Comparison of ENCODE assay signal across 17 cellular contexts in genomic region chr17:82844796-82845162, GRCh38. TPM values are rescaled to one million over a fixed set of nuclear protein-coding genes. Genes with fewer than 3 reads are reported as not detected.
DNase-seq lines count a peak whose midpoint lies in the region; ATAC-seq, FAIRE-seq and TF ChIP-seq lines count a peak whose summit lies in the region.
"Had no signal": no experiment of that assay in that cellular context is flagged by ENCODE, and none has a peak within 500 bp of the region (broad histone marks: within the 10 kb centered on the region; RNA-seq: fewer than 3 reads in every experiment).

No MANE protein-coding gene starts in this region.

- H4K20me1 ChIP-seq in GM12878 (ENCODE audit: control insufficient read depth, insufficient read depth), result no peaks in the 10 kb centered on the region

- no peak for TF ChIP-seq RAD21 in GM12878 (IDR thresholded peaks at IDR 0.05; ENCODE audit: insufficient read depth, low read depth, low read length)

- no peak for ATAC-seq in left cardiac atrium
- no peak for ATAC-seq in GM12878
- ATAC-seq in lung (ENCODE audit: insufficient read depth, low FRiP score), result no peak
- ATAC-seq in upper lobe of right lung, result no peak

- TF ChIP-seq EP300 in GM12878 (IDR thresholded peaks at IDR 0.05; ENCODE audit: borderline replicate concordance in 1 of 2, control insufficient read depth in 1 of 2, low read depth in 2 of 2, low read length in 2 of 2), result no peak

- RAD21 ChIA-PET in GM12878 (lab: Charles Lee; ENCODE audit: unreplicated experiment), result interaction anchor here (3.0 to 3.1 kb wide), 2 partner anchors 19 to 63 kb away, joined by 12 to 13 read pairs; no protein-coding TSS in a partner anchor

- H3K27me3 ChIP-seq in right atrium auricular region, result no peaks in the 10 kb centered on the region
- no peaks in the 10 kb centered on the region for H3K27me3 ChIP-seq in GM12878 (replicated peaks in 1 of 2; ENCODE audit: control insufficient read depth in 2 of 2, insufficient read depth in 2 of 2, low read length in 1 of 2)
- H3K27me3 ChIP-seq in lung (ENCODE audit: control insufficient read depth, insufficient read depth), result no peaks in the 10 kb centered on the region
- no peaks in the 10 kb centered on the region for H3K27me3 ChIP-seq in upper lobe of right lung
- H3K27me3 ChIP-seq: right lobe of liver had no signal

- no peak overlapping the region for H2AFZ ChIP-seq in GM12878 (ENCODE audit: control insufficient read depth, low read depth, low read length)

- CTCF ChIA-PET in GM12878 (lab: Yijun Ruan, JAX), result interaction anchor here (1.2 to 1.4 kb wide), 2 partner anchors 15 to 63 kb away, joined by 4 read pairs; no protein-coding TSS in a partner anchor

- FAIRE-seq in GM12878 (lab: Jason Lieb, UNC), result no peak

- in situ Hi-C loops in GM12878 (cut with MboI), result no loop called here

- H3K27ac ChIP-seq in right atrium auricular region (peak overlapping the region; percentile 35 to 52), GM12878 (ENCODE audit: control insufficient read depth, insufficient read depth) (no peak overlapping the region), lung (ENCODE audit: low read depth in 1 of 2, low read length in 1 of 2) (peak overlapping the region; percentile 55 to 59), upper lobe of right lung (no peak overlapping the region)

- POLR2A ChIA-PET in GM12878 (lab: Charles Lee), result no interaction called here

- no peak overlapping the region for H3K4me3 ChIP-seq in right atrium auricular region
- no peak overlapping the region for H3K4me3 ChIP-seq in GM12878
- H3K4me3 ChIP-seq in lung, result no peak overlapping the region
- H3K4me3 ChIP-seq in upper lobe of right lung, result peak overlapping the region; percentile 35

- WGBS in GM12878 (ENCODE audit: insufficient coverage, insufficient replicate concordance, low lambda C conversion rate, missing lambda C conversion rate), result 76% methylated on average over 8 of the region's 11 CpGs
- WGBS in lung, 2 donors, result 74 to 78% methylated on average over 8 to 11 of the region's 11 CpGs

- H3K4me1 ChIP-seq in right atrium auricular region (peaks cover 0 to 8% of the 10 kb centered on the region in 2 donors), GM12878 (ENCODE audit: control insufficient read depth, insufficient read depth, low read length) (peaks cover 13% of the 10 kb centered on the region), lung (ENCODE audit: control insufficient read depth in 2 of 2, insufficient read depth in 2 of 2, low read length in 2 of 2) (peaks cover 0 to 6% of the 10 kb centered on the region in 2 donors), upper lobe of right lung (no peaks in the 10 kb centered on the region)
- H3K4me1 ChIP-seq: right lobe of liver had no signal

- no peaks in the 10 kb centered on the region for H3K9me3 ChIP-seq in right atrium auricular region
- no peaks in the 10 kb centered on the region for H3K9me3 ChIP-seq in GM12878 (replicated peaks; ENCODE audit: control insufficient read depth, insufficient read depth, low read length)
- H3K9me3 ChIP-seq in lung (ENCODE audit: control insufficient read depth in 2 of 2, insufficient read depth in 1 of 2, low read length in 1 of 2), result no peaks in the 10 kb centered on the region
- no peaks in the 10 kb centered on the region for H3K9me3 ChIP-seq in upper lobe of right lung
- H3K9me3 ChIP-seq: right lobe of liver had no signal

- DNase-seq in right atrium auricular region (ENCODE audit: low spot score) (no peak), left cardiac atrium (no peak), GM12878 (ENCODE audit: low read depth, low spot score) (no peak), lung (ENCODE audit: low spot score) (no peak), upper lobe of right lung (no peak), NCI-H1694 treated with DMSO at 0.1 percent for 48 hours (lab: John Stamatoyannopoulos, UW) (no peak), NCI-H1048 (lab: John Stamatoyannopoulos, UW) (no peak)
- DNase-seq: activated B cell treated with CpG ODN at 0.5 μM for 24 hours; activated naive CD4-positive, alpha-beta T cell treated with Interleukin-2 at 50 U/mL for 16 hours; GF-D8; mammary epithelial cell; NCI-H2171 treated with DMSO at 0.1 percent for 48 hours; stimulated activated CD4-positive, alpha-beta T cell treated with anti-CD3 and anti-CD28 coated beads, Interleukin-4, amount 100 ng/mL, for 4 hours; T-helper 1 cell had no signal

- intact Hi-C loops in left cardiac atrium (cut with DNase I) (no loop called here), GM12878 (cut with micrococcal nuclease; ENCODE audit: unreplicated experiment) (no loop called here), upper lobe of right lung (cut with DNase I) (no loop called here)

- TF ChIP-seq CTCF in right atrium auricular region (IDR thresholded peaks at IDR 0.05) (no peak), GM12878 (IDR thresholded peaks at IDR 0.05 in 2 of 3, conservative IDR thresholded peaks at IDR 0.05 in 1 of 3; ENCODE audit: control insufficient read depth in 2 of 3, extremely low read depth in 1 of 3, insufficient read depth in 1 of 3, low read depth in 3 of 3, low read length in 3 of 3) (no peak), lung (IDR thresholded peaks at IDR 0.05; ENCODE audit: control extremely low read depth, extremely low read depth) (no peak), upper lobe of right lung (IDR thresholded peaks at IDR 0.05) (no peak)

- no peaks in the 10 kb centered on the region for H3K36me3 ChIP-seq in right atrium auricular region
- H3K36me3 ChIP-seq in GM12878 (ENCODE audit: control insufficient read depth in 2 of 2, insufficient read depth in 2 of 2, low read length in 1 of 2), result peaks cover 0 to 2% of the 10 kb centered on the region in 2 experiments; a peak in 2 of 4 replicates
- peaks cover 0 to 3% of the 10 kb centered on the region in 2 donors for H3K36me3 ChIP-seq in lung (ENCODE audit: control insufficient read depth in 2 of 2, insufficient read depth in 2 of 2, low read length in 2 of 2)
- H3K36me3 ChIP-seq in upper lobe of right lung, result no peaks in the 10 kb centered on the region
- H3K36me3 ChIP-seq: right lobe of liver had no signal

- SMC1A ChIA-PET in GM12878 (lab: Charles Lee; ENCODE audit: uncharacterized antibody, unreplicated experiment), result interaction anchor here (1.0 kb wide), 1 partner anchor 9 kb away, joined by 4 read pairs; no protein-coding TSS in a partner anchor

- no peak overlapping the region for H3K9ac ChIP-seq in GM12878 (ENCODE audit: control insufficient read depth, insufficient read depth, low read length)

- no peak for TF ChIP-seq POLR2A in GM12878 (IDR thresholded peaks at IDR 0.05; ENCODE audit: low read depth, low read length)

- H3K4me2 ChIP-seq in GM12878 (ENCODE audit: control insufficient read depth, insufficient read depth), result no peak overlapping the region

- no peaks in the 10 kb centered on the region for H3K79me2 ChIP-seq in GM12878 (ENCODE audit: control insufficient read depth, insufficient read depth, low read length)

- BruUV-seq in GM12878 (replicated peaks; lab: Mats Ljungman, UMichigan), result no TSS peak

TF ChIP-seq in GM12878, 131 proteins besides CTCF, POLR2A, EP300 and RAD21:
- TF ChIP-seq KLF5 (IDR thresholded peaks at IDR 0.05; ENCODE audit: partially characterized antibody) (no peak), TCF3 (IDR thresholded peaks at IDR 0.05; ENCODE audit: borderline replicate concordance, insufficient read depth, low read depth, low read length) (0 out of 2 replicates have a peak, but pooled peaks have one; percentile 11)

RNA-seq across cellular contexts. Expression of gene ZNF750, which starts 5.0 kb away (rescaled TPM):
- total RNA-seq in right atrium auricular region (not detected), left cardiac atrium (not detected), GM12878 (2014; rRNA removed) (not detected in 2 replicates), GM12878 (2014; rRNA removed; fragmentation: Illumina TruSeq; extraction: Trizol) (not detected in 2 replicates), GM12878 (2021) (not detected in 2 replicates), lung (1 to 10 TPM; 1.5 to 4.4 TPM), upper lobe of right lung (5.6 TPM)
- not detected in 2 replicates for total RNA-seq in GM12878 (2013; cell fraction: nucleolus; rRNA removed)
- polyA plus RNA-seq in GM12878 (2011; ENCODE audit: low read depth), result 0.08 TPM
- polyA plus RNA-seq in GM12878 (2011; rRNA removed) (not detected in 2 replicates), GM12878 (2014; fragmentation: Illumina TruSeq; extraction: Trizol) (not detected in 2 replicates), GM12878 (2014; fragmentation: Nextera tagmentation; extraction: Ambion mirVana) (not detected), GM12878 (2014; rRNA removed) (not detected in 2 replicates), GM12878 (2016; fragmentation: Nextera tagmentation; extraction: Ambion mirVana) (under 1 TPM in 1 of 2 experiments, not detected in 1; 0.06 TPM), lung (1 to 10 TPM; 1.3 to 2.2 TPM)
- polyA plus RNA-seq in GM12878 (2011; cell fraction: cytosol; rRNA removed), result not detected in 2 replicates
- not detected in 2 replicates for polyA plus RNA-seq in GM12878 (2011; cell fraction: nucleus; rRNA removed)
- polyA plus RNA-seq in GM12878 (2012), result 0.03 and 0.11 TPM in 2 replicates
- polyA minus RNA-seq in GM12878 (2011; rRNA and poly(A)+ RNA removed), result not detected in 2 replicates
- not detected in 2 replicates for polyA minus RNA-seq in GM12878 (2011; cell fraction: cytosol; rRNA and poly(A)+ RNA removed)
- polyA minus RNA-seq in GM12878 (2011; cell fraction: nucleus; rRNA and poly(A)+ RNA removed), result not detected in 2 replicates
- total RNA-seq: activated B cell treated with CpG ODN at 0.5 μM for 24 hours, M059J, right lobe of liver had no signal
- polyA plus RNA-seq: neural cell had no signal

Comparison
In these comparisons a context has a peak if more than half of its experiments do, and no peak if none do; other contexts are left out.
1. H3K27ac ChIP-seq: peak in right atrium auricular region (2 of 2) and lung (2 of 2); none in GM12878 (single experiment) and upper lobe of right lung (single experiment).